Comparison of ENCODE assay signal across 16 cellular contexts in genomic region chr13:48231080-48231479, GRCh38. TPM values are rescaled to one million over a fixed set of nuclear protein-coding genes. Genes with fewer than 3 reads are reported as not detected.
DNase-seq lines count a peak whose midpoint lies in the region; ATAC-seq and TF ChIP-seq lines count a peak whose summit lies in the region.
"Had no signal": no experiment of that assay in that cellular context is flagged by ENCODE, and none has a peak within 500 bp of the region (broad histone marks: within the 10 kb centered on the region; RNA-seq: fewer than 3 reads in every experiment).

No MANE protein-coding gene starts in this region.

- DNase-seq in ACHN (peak; percentile 68), M059J (ENCODE audit: low read depth) (peak; percentile 18), esophagus squamous epithelium (lab: John Stamatoyannopoulos, UW) (no peak), omental fat pad (ENCODE audit: low spot score) (no peak), spleen (no peak), BE2C (no peak)
- DNase-seq: activated CD8-positive, alpha-beta memory T cell treated with anti-CD3 and anti-CD28 coated beads, Interleukin-2, amount 10 ng/mL, durations not matched to agents 7 days and 5 days; central memory CD4-positive, alpha-beta T cell; gastrocnemius medialis; HFFc6; MG63; NCI-H524 had no signal

- peak; percentile 51 for ATAC-seq in omental fat pad (ENCODE audit: low FRiP score)
- ATAC-seq in HG02840 (IDR thresholded peaks at IDR 0.05; ENCODE audit: low FRiP score, unreplicated experiment) = no peak
- ATAC-seq in GM18873 (IDR thresholded peaks at IDR 0.05; ENCODE audit: low FRiP score, unreplicated experiment) = no peak
- ATAC-seq: activated CD8-positive, alpha-beta memory T cell treated with anti-CD3 and anti-CD28 coated beads, Interleukin-2, amount 10 ng/mL, durations not matched to agents 7 days and 5 days; gastrocnemius medialis had no signal

- H3K27me3 ChIP-seq in esophagus squamous epithelium = no peaks in the 10 kb centered on the region
- no peaks in the 10 kb centered on the region for H3K27me3 ChIP-seq in spleen (replicated peaks in 1 of 7)
- H3K27me3 ChIP-seq in BE2C = no peaks in the 10 kb centered on the region
- H3K27me3 ChIP-seq: gastrocnemius medialis, MG63 had no signal

- no peak for TF ChIP-seq CTCF in esophagus squamous epithelium (IDR thresholded peaks at IDR 0.05)
- no peak for TF ChIP-seq CTCF in omental fat pad (IDR thresholded peaks at IDR 0.05)
- no peak for TF ChIP-seq CTCF in spleen (IDR thresholded peaks at IDR 0.05 in 8 of 11, conservative IDR thresholded peaks at IDR 0.05 in 3 of 11)
- TF ChIP-seq CTCF in BE2C (IDR thresholded peaks at IDR 0.05; ENCODE audit: low read depth, low read length) = no peak

- in situ Hi-C loops in ACHN (cut with HindIII; ENCODE audit: low pct_ligation_motif_present, low pct_unique_long_range_greater_than_20kb, low sequenced_read_pairs) = no loop called here

- TF ChIP-seq POLR2A in esophagus squamous epithelium (IDR thresholded peaks at IDR 0.05) (no peak), spleen (IDR thresholded peaks at IDR 0.05) (no peak)

- peaks cover 11 to 35% (median 18%) of the 10 kb centered on the region in 3 donors for H3K4me1 ChIP-seq in esophagus squamous epithelium
- peaks cover 5 to 39% (median 29%) of the 10 kb centered on the region in 6 donors for H3K4me1 ChIP-seq in spleen
- H3K4me1 ChIP-seq in BE2C = peaks cover 4% of the 10 kb centered on the region

- intact Hi-C loops in esophagus squamous epithelium (cut with DNase I) (loop anchor here (10.0 kb wide), 2 partner anchors 106 to 344 kb away; no protein-coding TSS in a partner anchor), spleen (cut with DNase I; ENCODE audit: low total_unique reads) (no loop called here)

- WGBS in esophagus squamous epithelium, 2 donors = 23 to 54% methylated on average over 4 of the region's 4 CpGs
- whole genome bisulfite sequencing in spleen, 5 donors = 72 to 88% (median 88%) methylated on average over 4 of the region's 4 CpGs

- H3K27ac ChIP-seq in esophagus squamous epithelium (peak overlapping the region; percentile 89 to 100 (median 99)), spleen (peak overlapping the region in 3 of 8 donors; percentile 99)
- H3K27ac ChIP-seq: C4-2B, SK-N-MC had no signal

- H3K4me3 ChIP-seq in esophagus squamous epithelium (no peak overlapping the region), spleen (no peak overlapping the region), BE2C (ENCODE audit: low read depth, low read length) (no peak overlapping the region)
- H3K4me3 ChIP-seq: gastrocnemius medialis, MG63, SK-N-MC had no signal

- H3K36me3 ChIP-seq in esophagus squamous epithelium (no peaks in the 10 kb centered on the region), spleen (peaks cover 0 to 5% (median 0%) of the 10 kb centered on the region in 6 donors), BE2C (peaks cover 4% of the 10 kb centered on the region; the same call in 1 of the 2 replicates)
- H3K36me3 ChIP-seq: gastrocnemius medialis, MG63 had no signal

- no peaks in the 10 kb centered on the region for H3K9me3 ChIP-seq in esophagus squamous epithelium
- H3K9me3 ChIP-seq in spleen = no peaks in the 10 kb centered on the region
- H3K9me3 ChIP-seq in BE2C = no peaks in the 10 kb centered on the region
- H3K9me3 ChIP-seq: gastrocnemius medialis, MG63 had no signal

RNA-seq across cellular contexts. Expression of gene ITM2B, which starts 1.9 kb away (rescaled TPM):
- 386 and 387 TPM in 2 replicates for total RNA-seq in M059J (2014; rRNA removed; shearing (Covaris generic))
- total RNA-seq in esophagus squamous epithelium (100 to 1,000 TPM; 418 to 554 (median 457) TPM), omental fat pad (100 to 1,000 TPM; 455 to 728 (median 534) TPM), spleen (100 to 1,000 TPM; 603 to 890 (median 793) TPM)
- 100 to 1,000 TPM; 244 to 311 (median 249) TPM for polyA plus RNA-seq in spleen
- polyA plus RNA-seq in BE2C (2012; ENCODE audit: insufficient read depth, insufficient read length, low read depth) = 360 TPM

Comparison
In these comparisons a context has a peak if more than half of its experiments do, and no peak if none do; other contexts are left out.
1. DNase-seq: peak in ACHN (single experiment) and M059J (single experiment); none in esophagus squamous epithelium (single experiment), omental fat pad (single experiment), spleen (single experiment) and BE2C (single experiment).